8 cellular contexts compared by ENCODE assay signal in genomic region chr1:92784051-92784638, GRCh38. TPM values are rescaled to one million over a fixed set of nuclear protein-coding genes. Genes with fewer than 3 reads are reported as not detected.
DNase-seq lines count a peak whose midpoint lies in the region; ATAC-seq and TF ChIP-seq lines count a peak whose summit lies in the region.

No MANE protein-coding gene starts in this region.

- no peak for TF ChIP-seq POLR2A in esophagus muscularis mucosa (IDR thresholded peaks at IDR 0.05; ENCODE audit: low read depth)

- peaks cover 19 to 44% (median 34%) of the 10 kb centered on the region in 4 donors for H3K4me1 ChIP-seq in esophagus muscularis mucosa
- peaks cover 0 to 44% (median 6%) of the 10 kb centered on the region in 4 donors for H3K4me1 ChIP-seq in tibial artery

- H3K36me3 ChIP-seq in esophagus muscularis mucosa (no peaks in the 10 kb centered on the region), tibial artery (no peaks in the 10 kb centered on the region)

- CTCF ChIA-PET in AG04449 (lab: Yijun Ruan, JAX): interaction anchor here (0.8 to 3.9 kb wide), 8 partner anchors 11 to 48 kb away, joined by 3 to 15 read pairs (median 5); partner anchors contain the start of gene RPL5

- H3K27me3 Mint-ChIP-seq in naive B cell: no peaks in the 10 kb centered on the region

- H3K9me3 Mint-ChIP-seq in naive B cell: no peaks in the 10 kb centered on the region

- peak overlapping the region; percentile 80 to 94 (median 87) for H3K4me3 Mint-ChIP-seq in naive B cell

- intact Hi-C loops in esophagus muscularis mucosa (cut with DNase I) (loop anchor here (10.0 kb wide), 1 partner anchor 51 kb away; the partner anchor contains the start of gene RPL5), tibial artery (cut with DNase I; ENCODE audit: low total_unique reads) (loop anchor here (5.0 kb wide), 1 partner anchor 48 kb away; the partner anchor contains the start of gene RPL5)

- H3K9me3 ChIP-seq in esophagus muscularis mucosa: no peaks in the 10 kb centered on the region
- no peaks in the 10 kb centered on the region for H3K9me3 ChIP-seq in tibial artery

- no peak for TF ChIP-seq EP300 in esophagus muscularis mucosa (IDR thresholded peaks at IDR 0.05)

- TF ChIP-seq CTCF in AG04449 (IDR thresholded peaks at IDR 0.05; ENCODE audit: insufficient read depth, low read length, missing control alignments): no peak
- TF ChIP-seq CTCF in esophagus muscularis mucosa (IDR thresholded peaks at IDR 0.05): no peak
- TF ChIP-seq CTCF in tibial artery (IDR thresholded peaks at IDR 0.05): no peak

- ATAC-seq in GM18498 (IDR thresholded peaks at IDR 0.05; ENCODE audit: unreplicated experiment) (peak; percentile 3), naive B cell (ENCODE audit: low read depth in 2 of 2) (no peak), HG03280 (IDR thresholded peaks at IDR 0.05; ENCODE audit: unreplicated experiment) (no peak)

- POLR2A ChIA-PET in AG04449 (lab: Yijun Ruan, JAX): interaction anchor here (1.1 to 1.8 kb wide), 4 partner anchors 8 to 48 kb away, joined by 3 to 13 read pairs (median 5); partner anchors contain the start of gene RPL5

- no peaks in the 10 kb centered on the region for H3K27me3 ChIP-seq in esophagus muscularis mucosa
- H3K27me3 ChIP-seq in tibial artery: no peaks in the 10 kb centered on the region

- H3K36me3 Mint-ChIP-seq in naive B cell: peaks cover 0 to 4% of the 10 kb centered on the region in 2 donors

- H3K27ac ChIP-seq in esophagus muscularis mucosa (replicated peaks in 1 of 4): peak overlapping the region; percentile 96 to 99 (median 99)
- peak overlapping the region; percentile 94 for H3K27ac ChIP-seq in tibial artery

- H3K27ac Mint-ChIP-seq in naive B cell: peak overlapping the region; percentile 83 to 95 (median 89)

- peaks cover 16 to 34% (median 20%) of the 10 kb centered on the region in 3 donors for H3K4me1 Mint-ChIP-seq in naive B cell

- H3K4me3 ChIP-seq in AG04449 (ENCODE audit: low read depth, low read length): peak overlapping the region; percentile 86
- peak overlapping the region; percentile 25 for H3K4me3 ChIP-seq in Jurkat, Clone E6-1 (ENCODE audit: low read length)
- H3K4me3 ChIP-seq in esophagus muscularis mucosa: peak overlapping the region; percentile 74 to 99 (median 90)
- H3K4me3 ChIP-seq in tibial artery: peak overlapping the region; percentile 69 to 79

- DNase-seq in AG04449 (ENCODE audit: low read depth, low spot score): no peak
- peak; percentile 47 for DNase-seq in Jurkat, Clone E6-1 (ENCODE audit: low read depth, low spot score)
- DNase-seq in activated CD8-positive, alpha-beta memory T cell treated with anti-CD3 and anti-CD28 coated beads for 48 hours (ENCODE audit: low read depth in 2 of 3, low spot score in 2 of 3): peak; percentile 1 to 17 (median 10)
- DNase-seq in esophagus muscularis mucosa (ENCODE audit: extremely low spot score): no peak
- DNase-seq in naive B cell: peak; percentile 31
- DNase-seq in tibial artery: no peak

- WGBS in esophagus muscularis mucosa: 3% methylated on average over 3 of the region's 25 CpGs

RNA-seq across cellular contexts. Expression of gene EVI5, which starts 0.8 kb away (rescaled TPM):
- 1.5 TPM for polyA plus RNA-seq in Jurkat, Clone E6-1 (2012; ENCODE audit: insufficient read depth, insufficient read length)
- total RNA-seq in esophagus muscularis mucosa: 10 to 100 TPM; 32.3 to 55.2 (median 40.4) TPM
- 10 to 100 TPM in 2 of 6 donors, 1 to 10 TPM in 4; 3.3 to 11.6 (median 9.0) TPM for polyA plus RNA-seq in naive B cell (ENCODE audit: low read depth in 6 of 6)

RNA-seq across cellular contexts. Expression of gene RPL5, which starts 47.7 kb away (rescaled TPM):
- 2,859 TPM for polyA plus RNA-seq in Jurkat, Clone E6-1 (2012; ENCODE audit: insufficient read depth, insufficient read length)
- total RNA-seq in esophagus muscularis mucosa: 1,000 to 10,000 TPM; 1,085 to 2,182 (median 1,790) TPM
- polyA plus RNA-seq in naive B cell (ENCODE audit: low read depth in 6 of 6): 1,000 to 10,000 TPM; 1,555 to 2,814 (median 2,267) TPM

Comparison
In these comparisons a context has a peak if more than half of its experiments do, and no peak if none do; other contexts are left out.
1. DNase-seq: peak in Jurkat, Clone E6-1 (single experiment), activated CD8-positive, alpha-beta memory T cell treated with anti-CD3 and anti-CD28 coated beads for 48 hours (3 of 3) and naive B cell (single experiment); none in AG04449 (single experiment), esophagus muscularis mucosa (single experiment) and tibial artery (0 of 2).
2. H3K4me3 ChIP-seq: peak in every context shown above with its lines; median percentile 90 in esophagus muscularis mucosa; 86 in AG04449; 74 in tibial artery; 25 in Jurkat, Clone E6-1.